In genomic region chr11:71582309-71582895, GRCh38 we compare ENCODE assay signal across 18 cellular contexts. TPM values are rescaled to one million over a fixed set of nuclear protein-coding genes. Genes with fewer than 3 reads are reported as not detected.
DNase-seq lines count a peak whose midpoint lies in the region; ATAC-seq, FAIRE-seq and TF ChIP-seq lines count a peak whose summit lies in the region.
"Had no signal": no experiment of that assay in that cellular context is flagged by ENCODE, and none has a peak within 500 bp of the region (broad histone marks: within the 10 kb centered on the region; RNA-seq: fewer than 3 reads in every experiment).

TSS of gene KRTAP5-11 (minus strand) at chr11:71582875. CDS start at chr11:71582837, 38 bp downstream.

- peak within 1 kb of the TSS; percentile 6 for H3K27ac Mint-ChIP-seq in astrocyte (ENCODE audit: unreplicated experiment)
- H3K27ac Mint-ChIP-seq: CD4-positive, alpha-beta T cell; H9; IgD-negative memory B cell had no signal

- H3K4me1 ChIP-seq in BLaER1 (peaks cover 32% of the 10 kb centered on the region), astrocyte (ENCODE audit: insufficient read depth, low read length) (no peaks in the 10 kb centered on the region), right atrium auricular region (peaks cover 0 to 7% of the 10 kb centered on the region in 2 donors)

- H3K4me3 ChIP-seq in BLaER1: no peak within 1 kb of the TSS
- H3K4me3 ChIP-seq in astrocyte (ENCODE audit: insufficient read depth, low read depth, low read length): no peak within 1 kb of the TSS
- H3K4me3 ChIP-seq in right atrium auricular region: no peak within 1 kb of the TSS

- no peaks in the 10 kb centered on the region for H4K20me1 ChIP-seq in BLaER1
- no peaks in the 10 kb centered on the region for H4K20me1 ChIP-seq in astrocyte (ENCODE audit: insufficient read depth, low read length)

- ATAC-seq in HG03159 (IDR thresholded peaks at IDR 0.05; ENCODE audit: unreplicated experiment): no peak

- no peak for FAIRE-seq in astrocyte (lab: Jason Lieb, UNC)
- FAIRE-seq: GM12892 had no signal

- H3K4me1 Mint-ChIP-seq in astrocyte (ENCODE audit: low read depth, unreplicated experiment): peaks cover 24% of the 10 kb centered on the region

- intact Hi-C loops in posterior vena cava (cut with DNase I): no loop called here

- peak within 1 kb of the TSS; percentile 19; the same call in 1 of the 2 replicates for H3K4me2 ChIP-seq in BLaER1
- no peak within 1 kb of the TSS for H3K4me2 ChIP-seq in astrocyte (ENCODE audit: low read length)

- no peaks in the 10 kb centered on the region for H3K36me3 Mint-ChIP-seq in astrocyte (ENCODE audit: low read depth, unreplicated experiment)

- H3K9me3 Mint-ChIP-seq in astrocyte (ENCODE audit: unreplicated experiment): peaks cover 3% of the 10 kb centered on the region
- H3K9me3 Mint-ChIP-seq: CD4-positive, alpha-beta T cell; H9; IgD-negative memory B cell had no signal

- H3K9ac ChIP-seq in BLaER1: no peak within 1 kb of the TSS
- no peak within 1 kb of the TSS for H3K9ac ChIP-seq in astrocyte (ENCODE audit: low read length)

- H3K79me2 ChIP-seq in astrocyte (ENCODE audit: insufficient read depth, low read length): no peaks in the 10 kb centered on the region

- no peaks in the 10 kb centered on the region for H3K9me3 ChIP-seq in BLaER1
- H3K9me3 ChIP-seq in astrocyte (ENCODE audit: insufficient read depth, low read depth, low read length): no peaks in the 10 kb centered on the region
- H3K9me3 ChIP-seq in right atrium auricular region: no peaks in the 10 kb centered on the region

- no peak within 1 kb of the TSS for H3K27ac ChIP-seq in BLaER1
- H3K27ac ChIP-seq in astrocyte (ENCODE audit: low read depth, low read length): no peak within 1 kb of the TSS
- no peak within 1 kb of the TSS for H3K27ac ChIP-seq in right atrium auricular region

- peaks cover 17% of the 10 kb centered on the region for H3K27me3 Mint-ChIP-seq in astrocyte (ENCODE audit: low read depth, unreplicated experiment)

- H3K36me3 ChIP-seq in BLaER1: no peaks in the 10 kb centered on the region
- no peaks in the 10 kb centered on the region for H3K36me3 ChIP-seq in astrocyte (ENCODE audit: insufficient read depth, low read length)
- H3K36me3 ChIP-seq in right atrium auricular region: no peaks in the 10 kb centered on the region

- no peak within 1 kb of the TSS for H2AFZ ChIP-seq in astrocyte (ENCODE audit: low read depth, low read length)

- H3K4me3 Mint-ChIP-seq in astrocyte (ENCODE audit: unreplicated experiment): no peak within 1 kb of the TSS
- H3K4me3 Mint-ChIP-seq: CD4-positive, alpha-beta T cell; H9; IgD-negative memory B cell had no signal

- H3K27me3 ChIP-seq in BLaER1 (no peaks in the 10 kb centered on the region), astrocyte (ENCODE audit: insufficient read depth, low read length) (no peaks in the 10 kb centered on the region), right atrium auricular region (no peaks in the 10 kb centered on the region)

- peak; percentile 23 for DNase-seq in LHCN-M2 (ENCODE audit: low read depth)
- DNase-seq in astrocyte (ENCODE audit: low read depth): no peak
- peak; percentile 65 for DNase-seq in posterior vena cava (ENCODE audit: low spot score)
- DNase-seq in right atrium auricular region (ENCODE audit: low spot score): no peak
- no peak for DNase-seq in activated naive CD4-positive, alpha-beta T cell treated with anti-CD3 and anti-CD28 coated beads, Interleukin-2, amount 50 U/mL, for 16 hours
- DNase-seq: 8988T; AML-193; C1 segment of cervical spinal cord; Calu3; CD4-positive, alpha-beta T cell; DMS 273 treated with DMSO at 0.1 percent for 48 hours; DND-41; H9 had no signal

- TF ChIP-seq CTCF in astrocyte (IDR thresholded peaks at IDR 0.05; ENCODE audit: insufficient read depth, low read depth, low read length): no peak
- no peak for TF ChIP-seq CTCF in right atrium auricular region (IDR thresholded peaks at IDR 0.05)

RNA-seq across cellular contexts. Expression of gene KRTAP5-11, which starts in this region (rescaled TPM):
- total RNA-seq in LHCN-M2 (2014; rRNA removed) (not detected in 2 replicates), astrocyte (not detected in 2 replicates), posterior vena cava (not detected), right atrium auricular region (not detected)
- not detected for polyA plus RNA-seq in LHCN-M2 (2012)
- total RNA-seq: Calu3; CD4-positive, alpha-beta T cell; H9; HT1080 had no signal
- polyA plus RNA-seq: IgD-negative memory B cell had no signal

Comparison
In these comparisons a context has a peak if more than half of its experiments do, and no peak if none do; other contexts are left out.
1. Peak in DNase-seq in LHCN-M2; RNA of the gene not detected or under 1 TPM.
2. Peak in DNase-seq in posterior vena cava; RNA of the gene not detected or under 1 TPM.